Comparison of ENCODE assay signal across 13 cellular contexts in the genomic region with DNA sequence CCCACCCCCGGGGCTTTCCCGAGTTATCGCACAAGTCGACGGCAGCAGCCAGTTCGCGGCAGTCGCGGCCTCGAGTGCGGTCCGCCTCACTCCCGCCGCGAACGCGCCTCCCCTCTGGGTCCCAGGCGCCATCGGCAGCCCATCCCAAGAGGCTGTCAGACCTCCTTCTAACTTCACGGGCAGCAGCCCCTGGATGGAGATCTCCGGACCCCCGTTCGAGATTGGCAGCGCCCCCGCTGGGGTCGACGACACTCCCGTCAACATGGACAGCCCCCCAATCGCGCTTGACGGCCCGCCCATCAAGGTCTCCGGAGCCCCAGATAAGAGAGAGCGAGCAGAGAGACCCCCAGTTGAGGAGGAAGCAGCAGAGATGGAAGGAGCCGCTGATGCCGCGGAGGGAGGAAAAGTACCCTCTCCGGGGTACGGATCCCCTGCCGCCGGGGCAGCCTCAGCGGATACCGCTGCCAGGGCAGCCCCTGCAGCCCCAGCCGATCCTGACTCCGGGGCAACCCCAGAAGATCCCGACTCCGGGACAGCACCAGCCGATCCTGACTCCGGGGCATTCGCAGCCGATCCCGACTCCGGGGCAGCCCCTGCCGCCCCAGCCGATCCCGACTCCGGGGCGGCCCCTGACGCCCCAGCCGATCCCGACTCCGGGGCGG. TPM values are rescaled to one million over a fixed set of nuclear protein-coding genes. Genes with fewer than 3 reads are reported as not detected.
DNase-seq lines count a peak whose midpoint lies in the region; ATAC-seq and TF ChIP-seq lines count a peak whose summit lies in the region.
"Had no signal": no experiment of that assay in that cellular context is flagged by ENCODE, and none has a peak within 500 bp of the region (broad histone marks: within the 10 kb centered on the region; RNA-seq: fewer than 3 reads in every experiment).

No MANE protein-coding gene starts in this region.

- TF ChIP-seq CTCF in activated CD8-positive, alpha-beta T cell treated with anti-CD3 and anti-CD28 coated beads for 36 hours (IDR thresholded peaks at IDR 0.05): no peak
- TF ChIP-seq CTCF in spleen (IDR thresholded peaks at IDR 0.05 in 8 of 11, conservative IDR thresholded peaks at IDR 0.05 in 3 of 11): no peak

- no peak for DNase-seq in activated CD4-positive, alpha-beta memory T cell treated with anti-CD3 and anti-CD28 coated beads for 36 hours
- DNase-seq in activated CD4-positive, alpha-beta memory T cell treated with anti-CD3 and anti-CD28 coated beads, Interleukin-2, amount 10 ng/mL, durations not matched to agents 7 days and 5 days: no peak
- no peak for DNase-seq in activated CD8-positive, alpha-beta T cell treated with anti-CD3 and anti-CD28 coated beads for 36 hours
- DNase-seq in spleen (no peak), dedifferentiated amniotic fluid mesenchymal stem cell (ENCODE audit: extremely low spot score) (no peak), amygdala (lab: John Stamatoyannopoulos, UW) (no peak)
- DNase-seq: hypothalamus, NCI-H2081, PC-9 had no signal

- no peak overlapping the region for H3K27ac Mint-ChIP-seq in activated CD4-positive, alpha-beta memory T cell treated with anti-CD3 and anti-CD28 coated beads for 36 hours
- no peak overlapping the region for H3K27ac Mint-ChIP-seq in activated CD4-positive, alpha-beta memory T cell treated with anti-CD3 and anti-CD28 coated beads, Interleukin-2, amount 10 ng/mL, durations not matched to agents 7 days and 5 days
- H3K27ac Mint-ChIP-seq in activated CD8-positive, alpha-beta T cell treated with anti-CD3 and anti-CD28 coated beads for 36 hours: no peak overlapping the region
- H3K27ac Mint-ChIP-seq: dendritic cell treated with granulocyte-macrophage colony-stimulating factor and Interleukin-4, amounts not matched to agents 40 ng/mL and 50 ng/mL, for 4 days had no signal

- no peaks in the 10 kb centered on the region for H3K9me3 ChIP-seq in iPS-18a (ENCODE audit: control insufficient read depth, low read depth, low read length)
- no peaks in the 10 kb centered on the region for H3K9me3 ChIP-seq in spleen
- H3K9me3 ChIP-seq: upper lobe of left lung had no signal

- CTCF ChIA-PET in activated CD4-positive, alpha-beta memory T cell treated with anti-CD3 and anti-CD28 coated beads for 36 hours (lab: Charles Lee): interaction anchor here (1.6 to 2.3 kb wide), 3 partner anchors 13 to 373 kb away, joined by 5 to 10 read pairs (median 6); no protein-coding TSS in a partner anchor
- CTCF ChIA-PET in activated CD4-positive, alpha-beta memory T cell treated with anti-CD3 and anti-CD28 coated beads, Interleukin-2, amount 10 ng/mL, durations not matched to agents 7 days and 5 days (lab: Charles Lee): interaction anchor here (0.9 to 2.2 kb wide), 3 partner anchors 20 to 373 kb away, joined by 3 to 7 read pairs (median 3); a partner anchor contains a TSS
- CTCF ChIA-PET in activated CD8-positive, alpha-beta T cell treated with anti-CD3 and anti-CD28 coated beads for 36 hours (lab: Charles Lee): interaction anchor here (1.4 to 2.2 kb wide), 2 partner anchors 10 to 16 kb away, joined by 3 to 7 read pairs; no protein-coding TSS in a partner anchor

- H3K4me1 ChIP-seq in iPS-18a (ENCODE audit: control insufficient read depth, low read depth, low read length) (peaks cover 3% of the 10 kb centered on the region), spleen (peaks cover 0 to 47% (median 36%) of the 10 kb centered on the region in 6 donors)

- H3K9ac ChIP-seq in iPS-18a (ENCODE audit: low read length): no peak overlapping the region

- intact Hi-C loops in activated CD4-positive, alpha-beta memory T cell treated with anti-CD3 and anti-CD28 coated beads for 36 hours (cut with micrococcal nuclease): loop anchor here (5.0 kb wide), 2 partner anchors 202 to 617 kb away; a partner anchor contains a TSS
- intact Hi-C loops in activated CD8-positive, alpha-beta T cell treated with anti-CD3 and anti-CD28 coated beads for 36 hours (cut with micrococcal nuclease): no loop called here
- intact Hi-C loops in spleen (cut with DNase I; ENCODE audit: low total_unique reads): no loop called here

- H3K27me3 Mint-ChIP-seq in activated CD4-positive, alpha-beta memory T cell treated with anti-CD3 and anti-CD28 coated beads for 36 hours: peaks cover 45% of the 10 kb centered on the region
- H3K27me3 Mint-ChIP-seq in activated CD4-positive, alpha-beta memory T cell treated with anti-CD3 and anti-CD28 coated beads, Interleukin-2, amount 10 ng/mL, durations not matched to agents 7 days and 5 days: peaks cover 75% of the 10 kb centered on the region
- peaks cover 44% of the 10 kb centered on the region for H3K27me3 Mint-ChIP-seq in activated CD8-positive, alpha-beta T cell treated with anti-CD3 and anti-CD28 coated beads for 36 hours

- peak overlapping the region; percentile 32 for H3K4me3 Mint-ChIP-seq in activated CD4-positive, alpha-beta memory T cell treated with anti-CD3 and anti-CD28 coated beads for 36 hours
- no peak overlapping the region for H3K4me3 Mint-ChIP-seq in activated CD4-positive, alpha-beta memory T cell treated with anti-CD3 and anti-CD28 coated beads, Interleukin-2, amount 10 ng/mL, durations not matched to agents 7 days and 5 days
- peak overlapping the region; percentile 55 for H3K4me3 Mint-ChIP-seq in activated CD8-positive, alpha-beta T cell treated with anti-CD3 and anti-CD28 coated beads for 36 hours
- H3K4me3 Mint-ChIP-seq: dendritic cell treated with granulocyte-macrophage colony-stimulating factor and Interleukin-4, amounts not matched to agents 40 ng/mL and 50 ng/mL, for 4 days had no signal

- H3K36me3 ChIP-seq in iPS-18a (ENCODE audit: control insufficient read depth, low read depth, low read length) (no peaks in the 10 kb centered on the region), spleen (no peaks in the 10 kb centered on the region)
- H3K36me3 ChIP-seq: upper lobe of left lung had no signal

- H3K27ac ChIP-seq in iPS-18a (ENCODE audit: low read length) (no peak overlapping the region), spleen (no peak overlapping the region)
- H3K27ac ChIP-seq: PC-9, upper lobe of left lung had no signal

- peaks cover 17% of the 10 kb centered on the region for H3K4me1 Mint-ChIP-seq in activated CD4-positive, alpha-beta memory T cell treated with anti-CD3 and anti-CD28 coated beads for 36 hours (ENCODE audit: low read depth)
- peaks cover 36% of the 10 kb centered on the region for H3K4me1 Mint-ChIP-seq in activated CD4-positive, alpha-beta memory T cell treated with anti-CD3 and anti-CD28 coated beads, Interleukin-2, amount 10 ng/mL, durations not matched to agents 7 days and 5 days
- peaks cover 16% of the 10 kb centered on the region for H3K4me1 Mint-ChIP-seq in activated CD8-positive, alpha-beta T cell treated with anti-CD3 and anti-CD28 coated beads for 36 hours (ENCODE audit: low read depth)

- H3K4me3 ChIP-seq in iPS-18a (ENCODE audit: low read length): peak overlapping the region; percentile 53
- H3K4me3 ChIP-seq in spleen: peak overlapping the region in 5 of 8 donors; percentile 22 to 60 (median 30)
- H3K4me3 ChIP-seq: PC-9 had no signal

- ATAC-seq in activated CD8-positive, alpha-beta T cell treated with anti-CD3 and anti-CD28 coated beads for 36 hours: no peak
- no peak for ATAC-seq in GM18873 (IDR thresholded peaks at IDR 0.05; ENCODE audit: low FRiP score, unreplicated experiment)

- POLR2A ChIA-PET in activated CD4-positive, alpha-beta memory T cell treated with anti-CD3 and anti-CD28 coated beads for 36 hours (lab: Charles Lee): no interaction called here
- POLR2A ChIA-PET in activated CD4-positive, alpha-beta memory T cell treated with anti-CD3 and anti-CD28 coated beads, Interleukin-2, amount 10 ng/mL, durations not matched to agents 7 days and 5 days (lab: Charles Lee): interaction anchor here (1.0 kb wide), 1 partner anchor 9 kb away, joined by 3 read pairs; no protein-coding TSS in a partner anchor
- POLR2A ChIA-PET in activated CD8-positive, alpha-beta T cell treated with anti-CD3 and anti-CD28 coated beads for 36 hours (lab: Charles Lee): interaction anchor here (0.5 kb wide), 1 partner anchor 33 kb away, joined by 3 read pairs; no protein-coding TSS in a partner anchor

- H3K27me3 ChIP-seq in iPS-18a (ENCODE audit: control insufficient read depth, insufficient read depth, low read length) (peaks cover 52% of the 10 kb centered on the region), spleen (replicated peaks in 1 of 7) (peaks cover 0 to 98% (median 69%) of the 10 kb centered on the region in 7 donors)

- TF ChIP-seq POLR2A in spleen (IDR thresholded peaks at IDR 0.05): no peak

- no peaks in the 10 kb centered on the region for H3K9me3 Mint-ChIP-seq in activated CD4-positive, alpha-beta memory T cell treated with anti-CD3 and anti-CD28 coated beads for 36 hours
- no peaks in the 10 kb centered on the region for H3K9me3 Mint-ChIP-seq in activated CD4-positive, alpha-beta memory T cell treated with anti-CD3 and anti-CD28 coated beads, Interleukin-2, amount 10 ng/mL, durations not matched to agents 7 days and 5 days
- H3K9me3 Mint-ChIP-seq in activated CD8-positive, alpha-beta T cell treated with anti-CD3 and anti-CD28 coated beads for 36 hours: no peaks in the 10 kb centered on the region

- no peaks in the 10 kb centered on the region for H3K36me3 Mint-ChIP-seq in activated CD4-positive, alpha-beta memory T cell treated with anti-CD3 and anti-CD28 coated beads for 36 hours
- H3K36me3 Mint-ChIP-seq in activated CD4-positive, alpha-beta memory T cell treated with anti-CD3 and anti-CD28 coated beads, Interleukin-2, amount 10 ng/mL, durations not matched to agents 7 days and 5 days (ENCODE audit: low read depth): no peaks in the 10 kb centered on the region
- H3K36me3 Mint-ChIP-seq in activated CD8-positive, alpha-beta T cell treated with anti-CD3 and anti-CD28 coated beads for 36 hours (ENCODE audit: low read depth): no peaks in the 10 kb centered on the region

- WGBS in spleen, 5 donors: 55 to 73% (median 59%) methylated on average over 38 to 63 of the region's 63 CpGs

RNA-seq across cellular contexts. Expression of a gene that starts 1.6 kb away (rescaled TPM):
- total RNA-seq in activated CD4-positive, alpha-beta memory T cell treated with anti-CD3 and anti-CD28 coated beads for 36 hours: 100 to 1,000 TPM; 658 to 692 TPM
- 100 to 1,000 TPM; 790 to 809 TPM for total RNA-seq in activated CD4-positive, alpha-beta memory T cell treated with anti-CD3 and anti-CD28 coated beads, Interleukin-2, amount 10 ng/mL, durations not matched to agents 7 days and 5 days
- 100 to 1,000 TPM; 703 to 723 TPM for total RNA-seq in activated CD8-positive, alpha-beta T cell treated with anti-CD3 and anti-CD28 coated beads for 36 hours
- 100 to 1,000 TPM; 745 to 849 (median 769) TPM for total RNA-seq in spleen
- polyA plus RNA-seq in spleen: 100 to 1,000 TPM; 722 to 854 (median 771) TPM

RNA-seq across cellular contexts. Expression of a gene that starts 3.4 kb away (rescaled TPM):
- total RNA-seq in activated CD4-positive, alpha-beta memory T cell treated with anti-CD3 and anti-CD28 coated beads for 36 hours: 1 to 10 TPM; 1.1 to 1.3 TPM
- 1 to 10 TPM in 1 of 2 experiments, under 1 TPM in 1; 0.65 to 1.0 TPM for total RNA-seq in activated CD4-positive, alpha-beta memory T cell treated with anti-CD3 and anti-CD28 coated beads, Interleukin-2, amount 10 ng/mL, durations not matched to agents 7 days and 5 days
- total RNA-seq in activated CD8-positive, alpha-beta T cell treated with anti-CD3 and anti-CD28 coated beads for 36 hours: 1 to 10 TPM; 1.7 to 2.0 TPM
- total RNA-seq in spleen: 1 to 10 TPM in 2 of 7 donors, under 1 TPM in 3, not detected in 2; 0.44 to 1.1 (median 0.70) TPM
- polyA plus RNA-seq in spleen: under 1 TPM; 0.18 to 0.32 (median 0.22) TPM
